In the genomic region with DNA sequence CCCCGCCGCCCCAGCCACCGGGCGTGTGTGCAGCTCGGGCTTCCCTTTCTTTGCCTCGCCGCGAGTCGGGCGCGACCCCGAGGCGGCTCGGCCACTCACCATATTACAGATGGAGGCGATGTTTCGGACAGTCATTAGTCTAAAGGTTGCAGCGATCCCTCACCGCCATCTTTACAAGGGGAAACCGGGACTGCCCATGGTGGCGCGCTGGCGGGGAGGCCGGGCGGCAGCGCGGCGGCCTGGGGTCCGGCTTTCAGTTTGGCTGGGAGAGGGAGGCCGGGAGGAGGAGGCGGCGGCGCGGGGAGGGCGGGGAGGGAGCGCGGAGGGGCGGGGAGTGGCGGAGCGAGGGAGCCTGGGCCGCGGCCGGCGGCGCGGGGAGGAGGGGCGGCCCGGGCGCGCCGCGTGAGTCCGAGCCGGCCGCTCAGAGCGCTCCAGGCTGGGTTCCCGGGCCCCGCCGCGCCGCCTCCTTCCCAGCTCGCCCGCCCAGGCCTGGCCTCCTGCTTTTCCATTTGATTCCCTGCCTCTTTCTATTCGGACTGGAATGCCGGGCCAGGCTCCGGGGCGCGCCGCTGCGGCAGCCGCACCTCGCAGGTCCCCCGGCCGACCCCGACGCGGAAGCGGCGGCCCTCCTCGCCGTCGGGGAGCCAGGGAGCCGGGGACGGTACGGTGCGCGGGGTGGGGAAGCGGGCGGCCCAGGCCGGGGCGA, we compare ENCODE assay signal across 8 cellular contexts. TPM values are rescaled to one million over a fixed set of nuclear protein-coding genes. Genes with fewer than 3 reads are reported as not detected.
DNase-seq lines count a peak whose midpoint lies in the region; ATAC-seq and TF ChIP-seq lines count a peak whose summit lies in the region.

A gene with protein sequence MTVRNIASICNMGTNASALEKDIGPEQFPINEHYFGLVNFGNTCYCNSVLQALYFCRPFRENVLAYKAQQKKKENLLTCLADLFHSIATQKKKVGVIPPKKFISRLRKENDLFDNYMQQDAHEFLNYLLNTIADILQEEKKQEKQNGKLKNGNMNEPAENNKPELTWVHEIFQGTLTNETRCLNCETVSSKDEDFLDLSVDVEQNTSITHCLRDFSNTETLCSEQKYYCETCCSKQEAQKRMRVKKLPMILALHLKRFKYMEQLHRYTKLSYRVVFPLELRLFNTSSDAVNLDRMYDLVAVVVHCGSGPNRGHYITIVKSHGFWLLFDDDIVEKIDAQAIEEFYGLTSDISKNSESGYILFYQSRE (minus strand): TSS at position 286 of the 706 bp plus-strand sequence. CDS start 151 bp downstream, at position 135.

- peaks cover 14 to 31% (median 16%) of the 10 kb centered on the region in 4 donors for H3K4me1 ChIP-seq in upper lobe of left lung

- intact Hi-C loops in Right ventricle myocardium inferior (cut with DNase I), result loop anchor here (2.0 to 5.0 kb wide), 4 partner anchors 57 to 203 kb away; a partner anchor contains a TSS

- peak within 1 kb of the TSS; percentile 78 for H3K4me3 Mint-ChIP-seq in activated naive CD8-positive, alpha-beta T cell treated with anti-CD3 and anti-CD28 coated beads for 36 hours
- H3K4me3 Mint-ChIP-seq in osteocyte (ENCODE audit: unreplicated experiment), result peak within 1 kb of the TSS; percentile 84

- TF ChIP-seq EP300 in upper lobe of left lung (IDR thresholded peaks at IDR 0.05), result no peak

- ATAC-seq in GM21526 (IDR thresholded peaks at IDR 0.05; ENCODE audit: low FRiP score, unreplicated experiment) (peak; percentile 86), Right ventricle myocardium inferior (peak; percentile 95), upper lobe of left lung (ENCODE audit: low FRiP score in 2 of 2) (peak; percentile 92 to 97)

- WGBS in upper lobe of left lung, 2 donors, result 0% methylated on average over 22 to 47 of the region's 90 CpGs

- H3K36me3 ChIP-seq in SK-N-MC (ENCODE audit: insufficient read depth, low read length) (no peaks in the 10 kb centered on the region), upper lobe of left lung (no peaks in the 10 kb centered on the region)

- peaks cover 15% of the 10 kb centered on the region for H3K4me1 Mint-ChIP-seq in activated naive CD8-positive, alpha-beta T cell treated with anti-CD3 and anti-CD28 coated beads for 36 hours
- H3K4me1 Mint-ChIP-seq in osteocyte (ENCODE audit: unreplicated experiment), result peaks cover 27% of the 10 kb centered on the region

- DNase-seq in ELR (ENCODE audit: low read depth), result peak; percentile 77
- peak; percentile 98 for DNase-seq in HuH-7 (ENCODE audit: low spot score)
- no peak for DNase-seq in SK-N-MC (ENCODE audit: low read depth, low spot score)
- peak; percentile 52 for DNase-seq in activated naive CD8-positive, alpha-beta T cell treated with anti-CD3 and anti-CD28 coated beads for 36 hours
- DNase-seq in Right ventricle myocardium inferior (ENCODE audit: missing footprints), result peak; percentile 86
- peak; percentile 92 for DNase-seq in osteocyte (ENCODE audit: extremely low spot score, unreplicated experiment)
- DNase-seq in upper lobe of left lung, result peak; percentile 68 to 95

- TF ChIP-seq CTCF in osteocyte (IDR thresholded peaks at IDR 0.05) (no peak), upper lobe of left lung (IDR thresholded peaks at IDR 0.05) (peak in 1 of 6 experiments; percentile 4)

- H3K27me3 ChIP-seq in upper lobe of left lung, result no peaks in the 10 kb centered on the region

- peaks cover 34% of the 10 kb centered on the region for H3K27me3 Mint-ChIP-seq in activated naive CD8-positive, alpha-beta T cell treated with anti-CD3 and anti-CD28 coated beads for 36 hours
- no peaks in the 10 kb centered on the region for H3K27me3 Mint-ChIP-seq in osteocyte (ENCODE audit: unreplicated experiment)

- H3K27ac ChIP-seq in SK-N-MC, result no peak within 1 kb of the TSS
- peak within 1 kb of the TSS; percentile 87 to 98 (median 94) for H3K27ac ChIP-seq in upper lobe of left lung

- peak in 3 of 4 donors; percentile 44 to 73 (median 67) for TF ChIP-seq POLR2A in upper lobe of left lung (IDR thresholded peaks at IDR 0.05)

- H3K9ac ChIP-seq in SK-N-MC (ENCODE audit: insufficient read length), result peak within 1 kb of the TSS; percentile 90

- H3K27ac Mint-ChIP-seq in activated naive CD8-positive, alpha-beta T cell treated with anti-CD3 and anti-CD28 coated beads for 36 hours, result peak within 1 kb of the TSS; percentile 21
- peak within 1 kb of the TSS; percentile 90 for H3K27ac Mint-ChIP-seq in osteocyte (ENCODE audit: unreplicated experiment)

- no peaks in the 10 kb centered on the region for H3K9me3 ChIP-seq in SK-N-MC (ENCODE audit: low read depth, low read length)
- no peaks in the 10 kb centered on the region for H3K9me3 ChIP-seq in upper lobe of left lung

- H3K36me3 Mint-ChIP-seq in activated naive CD8-positive, alpha-beta T cell treated with anti-CD3 and anti-CD28 coated beads for 36 hours, result peaks cover 16% of the 10 kb centered on the region
- H3K36me3 Mint-ChIP-seq in osteocyte (ENCODE audit: unreplicated experiment), result peaks cover 17% of the 10 kb centered on the region

- H3K4me3 ChIP-seq in SK-N-MC, result peak within 1 kb of the TSS; percentile 94
- peak within 1 kb of the TSS; percentile 74 to 88 (median 76) for H3K4me3 ChIP-seq in upper lobe of left lung

- H3K9me3 Mint-ChIP-seq in activated naive CD8-positive, alpha-beta T cell treated with anti-CD3 and anti-CD28 coated beads for 36 hours, result no peaks in the 10 kb centered on the region
- H3K9me3 Mint-ChIP-seq in osteocyte (ENCODE audit: unreplicated experiment), result no peaks in the 10 kb centered on the region

RNA-seq across cellular contexts. Expression of the gene that starts here (rescaled TPM):
- 1 to 10 TPM; 6.1 TPM for total RNA-seq in activated naive CD8-positive, alpha-beta T cell treated with anti-CD3 and anti-CD28 coated beads for 36 hours
- 65.1 TPM for total RNA-seq in Right ventricle myocardium inferior
- 18.7 and 18.8 TPM in 2 replicates for total RNA-seq in osteocyte
- 10 to 100 TPM in 3 of 6 donors, 1 to 10 TPM in 3; 4.2 to 14.0 (median 8.2) TPM for total RNA-seq in upper lobe of left lung
